In the genomic region with DNA sequence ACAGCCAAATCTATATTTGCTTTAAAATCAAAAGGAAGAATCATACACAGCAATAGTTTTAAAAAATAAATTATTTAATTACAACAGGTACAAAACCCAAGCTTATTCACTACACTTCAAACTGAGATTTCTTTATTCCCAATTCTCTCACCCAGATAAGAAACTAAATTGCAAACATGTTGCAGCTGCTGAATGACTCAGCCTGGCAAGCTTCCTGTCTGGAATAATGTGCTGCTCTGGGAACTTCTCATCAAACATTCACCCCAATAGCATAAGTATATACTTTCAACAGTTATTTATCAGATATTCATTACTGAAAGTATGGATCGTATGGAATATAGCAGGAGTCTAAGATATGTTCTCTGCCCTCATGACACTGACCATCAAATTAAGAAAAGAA, we compare ENCODE assay signal across 17 cellular contexts. TPM values are rescaled to one million over a fixed set of nuclear protein-coding genes. Genes with fewer than 3 reads are reported as not detected.
DNase-seq lines count a peak whose midpoint lies in the region; ATAC-seq and TF ChIP-seq lines count a peak whose summit lies in the region.
"Had no signal": no experiment of that assay in that cellular context is flagged by ENCODE, and none has a peak within 500 bp of the region (broad histone marks: within the 10 kb centered on the region; RNA-seq: fewer than 3 reads in every experiment).

No MANE protein-coding gene starts in this region.

- in situ Hi-C loops in astrocyte of the cerebellum (cut with HindIII; ENCODE audit: low sequenced_read_pairs), result no loop called here

- TF ChIP-seq CTCF in astrocyte of the cerebellum (IDR thresholded peaks at IDR 0.05; ENCODE audit: low read depth, low read length, missing control alignments) (no peak), colonic mucosa (IDR thresholded peaks at IDR 0.05) (no peak)

- H3K36me3 ChIP-seq in colonic mucosa, result no peaks in the 10 kb centered on the region
- H3K36me3 ChIP-seq: BE2C, Peyer's patch had no signal

- intact Hi-C loops in head of caudate nucleus (cut with DNase I), result no loop called here
- intact Hi-C loops in colonic mucosa (cut with DNase I), result no loop called here

- H3K9ac ChIP-seq in colonic mucosa (ENCODE audit: low read depth in 2 of 2, low read length in 2 of 2), result no peak overlapping the region

- DNase-seq in HPDE6-E6E7 (ENCODE audit: extremely low spot score), result peak; percentile 9
- DNase-seq in astrocyte of the cerebellum (ENCODE audit: low read depth), result peak; percentile 39
- DNase-seq in head of caudate nucleus, result peak in 30 of 42 donors; percentile 2 to 75 (median 30)
- peak; percentile 61 for DNase-seq in superior temporal gyrus (ENCODE audit: extremely low spot score)
- DNase-seq in colonic mucosa, result no peak
- no peak for DNase-seq in SIG-M5 treated with dmso at 0.1 percent for 504 hours (lab: John Stamatoyannopoulos, UW; ENCODE audit: unreplicated experiment)
- DNase-seq: activated CD4-positive, alpha-beta T cell treated with anti-CD3 and anti-CD28 coated beads for 48 hours; activated gamma-delta T cell; BE2C; GDM1; left ventricle myocardium superior; NCI-H2171 treated with DMSO at 0.1 percent for 48 hours; Peyer's patch; stimulated activated CD4-positive, alpha-beta T cell treated with anti-CD3 and anti-CD28 coated beads, Interleukin-2, amount 100 ng/mL, for 48 hours had no signal

- no peaks in the 10 kb centered on the region for H3K4me1 ChIP-seq in colonic mucosa
- H3K4me1 ChIP-seq: BE2C, Peyer's patch had no signal

- H3K4me3 ChIP-seq in astrocyte of the cerebellum (ENCODE audit: low read depth, low read length) (no peak overlapping the region), colonic mucosa (no peak overlapping the region)
- H3K4me3 ChIP-seq: coronary artery, Peyer's patch had no signal

- H3K9me3 ChIP-seq in colonic mucosa, result no peaks in the 10 kb centered on the region
- H3K9me3 ChIP-seq: BE2C, Peyer's patch had no signal

- H3K27ac ChIP-seq in colonic mucosa, result no peak overlapping the region
- H3K27ac ChIP-seq: coronary artery, Peyer's patch had no signal

- no peaks in the 10 kb centered on the region for H3K27me3 ChIP-seq in colonic mucosa
- H3K27me3 ChIP-seq: BE2C, Peyer's patch had no signal

- ATAC-seq in HG02840 (IDR thresholded peaks at IDR 0.05; ENCODE audit: low FRiP score, unreplicated experiment), result no peak
- ATAC-seq: left ventricle myocardium superior had no signal

RNA-seq across cellular contexts. Expression of gene GABRA2, which starts 43.0 kb away (rescaled TPM):
- 10 to 100 TPM in 1 of 2 donors, 1 to 10 TPM in 1; 2.2 to 27.3 TPM for total RNA-seq in colonic mucosa
- total RNA-seq: LHCN-M2 had no signal

Comparison
In these comparisons a context has a peak if more than half of its experiments do, and no peak if none do; other contexts are left out.
1. DNase-seq: peak in HPDE6-E6E7 (single experiment), astrocyte of the cerebellum (single experiment), head of caudate nucleus (30 of 42) and superior temporal gyrus (single experiment); none in colonic mucosa (single experiment) and SIG-M5 treated with dmso at 0.1 percent for 504 hours (single experiment).